Comparison of ENCODE assay signal across 7 cellular contexts in the genomic region with DNA sequence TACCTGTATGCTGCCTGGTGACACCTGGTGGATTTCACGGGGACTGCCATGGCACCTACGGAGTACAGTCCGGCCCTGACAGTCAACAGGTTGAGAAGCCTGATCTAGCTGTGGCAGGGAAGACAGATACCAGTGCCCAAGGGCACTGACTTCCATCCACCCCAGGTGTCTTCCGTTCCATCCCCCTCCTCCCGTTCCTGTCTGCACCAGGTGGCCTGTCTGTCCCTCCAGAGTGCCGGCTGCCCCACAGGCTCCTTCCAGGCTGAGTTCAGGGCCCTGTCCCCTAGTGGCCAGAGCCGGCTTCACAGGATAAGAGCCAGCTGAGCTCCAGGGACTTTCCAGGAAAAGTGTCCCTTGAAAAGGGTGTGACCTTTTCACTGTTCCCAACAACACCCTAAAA. TPM values are rescaled to one million over a fixed set of nuclear protein-coding genes. Genes with fewer than 3 reads are reported as not detected.
DNase-seq lines count a peak whose midpoint lies in the region; ATAC-seq and TF ChIP-seq lines count a peak whose summit lies in the region.
"Not testable (repeated sequence)": the region's sequence is repeated elsewhere in the genome, so short reads cannot be mapped to it uniquely, and the experiment has no call there.

No MANE protein-coding gene starts in this region.

- H3K36me3 Mint-ChIP-seq in H9 (ENCODE audit: insufficient read depth in 1 of 3, low read depth in 3 of 3); WTC11; activated naive CD4-positive, alpha-beta T cell treated with anti-CD3 and anti-CD28 coated beads, Interleukin-2, amount 50 U/mL, for 72 hours; endodermal cell (ENCODE audit: low read depth); naive B cell: not testable (repeated sequence)

- H2BK120ac ChIP-seq in H9 (ENCODE audit: low read depth, low read length, poor library complexity, severe bottlenecking): not testable (repeated sequence)

- H3K4me1 ChIP-seq in H9 (ENCODE audit: insufficient read depth, low read length); endodermal cell (ENCODE audit: control insufficient read depth, insufficient read depth, low read length): not testable (repeated sequence)

- H4K8ac ChIP-seq in H9 (replicated peaks; ENCODE audit: insufficient read length, low read depth, low read length): not testable (repeated sequence)

- WGBS in H9 (ENCODE audit: extremely low coverage, insufficient read length, low lambda C conversion rate): no CpG with 5 or more reads among the region's 7 CpGs
- WGBS in endodermal cell (ENCODE audit: insufficient coverage in 1 of 2, insufficient read length in 1 of 2), 2 experiments: no CpG with 5 or more reads among the region's 7 CpGs

- DNase-seq in H9, endodermal cell: not testable (repeated sequence)
- DNase-seq in WTC11 (ENCODE audit: low spot score) (peak; percentile 23), naive B cell (peak; percentile 13)
- DNase-seq in activated CD8-positive, alpha-beta memory T cell treated with anti-CD3 and anti-CD28 coated beads, Interleukin-2, amount 50 U/mL, for 4 hours: peak; percentile 12
- DNase-seq in activated naive CD4-positive, alpha-beta T cell treated with anti-CD3 and anti-CD28 coated beads, Interleukin-2, amount 50 U/mL, for 72 hours (ENCODE audit: low spot score in 2 of 2): peak; percentile 14 to 57
- peak; percentile 7 for DNase-seq in stimulated activated CD4-positive, alpha-beta T cell treated with anti-CD3 and anti-CD28 coated beads, Interleukin-15, amount 100 ng/mL, for 24 hours

- not testable (repeated sequence) for H2AFZ ChIP-seq in H9 (ENCODE audit: low read length)

- H3K23ac ChIP-seq in H9 (ENCODE audit: insufficient read length, low read depth, low read length): not testable (repeated sequence)

- H3K9me3 Mint-ChIP-seq in H9; WTC11; activated naive CD4-positive, alpha-beta T cell treated with anti-CD3 and anti-CD28 coated beads, Interleukin-2, amount 50 U/mL, for 72 hours; endodermal cell; naive B cell: not testable (repeated sequence)

- CTCF ChIA-PET in WTC11 (lab: Charles Lee): not testable (repeated sequence)

- not testable (repeated sequence) for H3K36me3 ChIP-seq in endodermal cell (ENCODE audit: control insufficient read depth, insufficient read depth, low read length)

- peak overlapping the region; percentile 55 to 66 for H3K4me3 Mint-ChIP-seq in H9
- H3K4me3 Mint-ChIP-seq in WTC11: peak overlapping the region; percentile 56
- peak overlapping the region; percentile 48 for H3K4me3 Mint-ChIP-seq in endodermal cell
- H3K4me3 Mint-ChIP-seq in naive B cell: peak overlapping the region in 4 of 8 donors; percentile 8 to 56 (median 41)

- not testable (repeated sequence) for H3K14ac ChIP-seq in H9 (ENCODE audit: insufficient read depth, low read length)

- not testable (repeated sequence) for H4K91ac ChIP-seq in H9 (ENCODE audit: insufficient read length, low read depth, low read length)

- H3K79me1 ChIP-seq in H9 (ENCODE audit: insufficient read depth, low read depth, low read length, poor library complexity, severe bottlenecking): not testable (repeated sequence)

- not testable (repeated sequence) for H2AK5ac ChIP-seq in H9 (ENCODE audit: insufficient read length, low read length)

- not testable (repeated sequence) for ATAC-seq in WTC11; activated naive CD4-positive, alpha-beta T cell treated with anti-CD3 and anti-CD28 coated beads, Interleukin-2, amount 50 U/mL, for 72 hours; naive B cell (ENCODE audit: low read depth in 2 of 2)

- not testable (repeated sequence) for H3K4me1 Mint-ChIP-seq in H9, WTC11, endodermal cell, naive B cell

- H3K23me2 ChIP-seq in H9 (ENCODE audit: insufficient read length, low read depth, low read length, poor library complexity, severe bottlenecking): not testable (repeated sequence)

- not testable (repeated sequence) for H2BK12ac ChIP-seq in H9 (ENCODE audit: insufficient read length, low read depth, low read length)

- H3K4ac ChIP-seq in H9 (ENCODE audit: low read depth, low read length): not testable (repeated sequence)

- H3K27ac Mint-ChIP-seq in H9; WTC11; activated naive CD4-positive, alpha-beta T cell treated with anti-CD3 and anti-CD28 coated beads, Interleukin-2, amount 50 U/mL, for 72 hours; endodermal cell; naive B cell: not testable (repeated sequence)

- not testable (repeated sequence) for H2BK15ac ChIP-seq in H9 (ENCODE audit: low read depth, low read length)

- not testable (repeated sequence) for H2BK20ac ChIP-seq in H9 (ENCODE audit: low read depth, low read length, poor library complexity, severe bottlenecking)

- TF ChIP-seq CTCF in H9 (conservative IDR thresholded peaks at IDR 0.05) (peak; percentile 61), WTC11 (IDR thresholded peaks at IDR 0.05) (peak; percentile 27), endodermal cell (conservative IDR thresholded peaks at IDR 0.05) (peak; percentile 66)

- not testable (repeated sequence) for H3K27me3 Mint-ChIP-seq in H9 (ENCODE audit: low read depth); WTC11 (ENCODE audit: low read depth); endodermal cell (ENCODE audit: insufficient read depth); naive B cell

- not testable (repeated sequence) for H3K9ac ChIP-seq in H9 (ENCODE audit: extremely low read depth, insufficient read length, low read length); endodermal cell (ENCODE audit: extremely low read depth, low read length, poor library complexity, severe bottlenecking)

- not testable (repeated sequence) for H3K27me3 ChIP-seq in H9 (ENCODE audit: insufficient read depth, low read length); endodermal cell (ENCODE audit: control insufficient read depth, insufficient read depth, low read length, poor library complexity, severe bottlenecking)

- H3K56ac ChIP-seq in H9 (ENCODE audit: insufficient read length, low read depth, low read length): not testable (repeated sequence)

- H4K20me1 ChIP-seq in H9 (ENCODE audit: control insufficient read depth, insufficient read depth, insufficient read length): not testable (repeated sequence)

- not testable (repeated sequence) for H3K18ac ChIP-seq in H9 (ENCODE audit: insufficient read length, low read depth, low read length)

- H3K27ac ChIP-seq in H9 (ENCODE audit: insufficient read length, low read depth, low read length); endodermal cell (ENCODE audit: low read depth, low read length): not testable (repeated sequence)

- not testable (repeated sequence) for H3K4me3 ChIP-seq in endodermal cell (ENCODE audit: low read length)

- not testable (repeated sequence) for H3K79me2 ChIP-seq in H9 (ENCODE audit: insufficient read depth, low read length)

- H3K4me2 ChIP-seq in H9 (ENCODE audit: insufficient read depth, insufficient read length, low read length): not testable (repeated sequence)

- not testable (repeated sequence) for H3T11ph ChIP-seq in H9 (ENCODE audit: low read length)

- H3K9me3 ChIP-seq in H9 (ENCODE audit: control insufficient read depth, low read depth, low read length); endodermal cell (ENCODE audit: control insufficient read depth, low read length): not testable (repeated sequence)

- H4K5ac ChIP-seq in H9 (ENCODE audit: insufficient read length, low read depth, low read length): not testable (repeated sequence)

- H2BK5ac ChIP-seq in H9 (ENCODE audit: insufficient read length, low read length): not testable (repeated sequence)

- POLR2A ChIA-PET in WTC11 (lab: Charles Lee): not testable (repeated sequence)

RNA-seq across cellular contexts. Expression of a gene that starts 10.9 kb away (rescaled TPM):
- total RNA-seq in H9 (2021) (1.2 and 2.8 TPM in 2 replicates), WTC11 (2021) (2.1 to 3.5 TPM (median 2.4 TPM) in 3 replicates), endodermal cell (1 to 10 TPM; 4.3 to 4.6 TPM)
- 1 to 10 TPM in 1 of 2 donors, under 1 TPM in 1; 0.80 to 1.7 TPM for total RNA-seq in activated naive CD4-positive, alpha-beta T cell treated with anti-CD3 and anti-CD28 coated beads, Interleukin-2, amount 50 U/mL, for 72 hours
- 2.0 TPM for polyA plus RNA-seq in endodermal cell (2013, experiment 1 of 2)
- 1.6 TPM for polyA plus RNA-seq in endodermal cell (2013, experiment 2 of 2)
- under 1 TPM in 2 of 6 donors, not detected in 4; 0.06 to 0.24 TPM for polyA plus RNA-seq in naive B cell (ENCODE audit: low read depth in 6 of 6)
